ENCODE assay signal across 23 cellular contexts in genomic region chr12:130924946-130925345, GRCh38. TPM values are rescaled to one million over a fixed set of nuclear protein-coding genes. Genes with fewer than 3 reads are reported as not detected.
DNase-seq lines count a peak whose midpoint lies in the region; ATAC-seq and TF ChIP-seq lines count a peak whose summit lies in the region.
"Had no signal": no experiment of that assay in that cellular context is flagged by ENCODE, and none has a peak within 500 bp of the region (broad histone marks: within the 10 kb centered on the region; RNA-seq: fewer than 3 reads in every experiment).

No MANE protein-coding gene starts in this region.

- H3K27me3 ChIP-seq in right atrium auricular region (peaks cover 0 to 3% of the 10 kb centered on the region in 2 donors), lower lobe of right lung (ENCODE audit: low read depth) (no peaks in the 10 kb centered on the region), testis (no peaks in the 10 kb centered on the region), spleen (replicated peaks in 1 of 7) (peaks cover 0 to 28% (median 0%) of the 10 kb centered on the region in 7 donors)
- H3K27me3 ChIP-seq: SJSA1 had no signal

- H3K4me1 ChIP-seq in right atrium auricular region = peaks cover 0 to 10% of the 10 kb centered on the region in 2 donors
- peaks cover 19% of the 10 kb centered on the region for H3K4me1 ChIP-seq in lower lobe of right lung
- peaks cover 21% of the 10 kb centered on the region for H3K4me1 ChIP-seq in testis
- no peaks in the 10 kb centered on the region for H3K4me1 ChIP-seq in spleen
- H3K4me1 ChIP-seq in OCI-LY7 (ENCODE audit: insufficient read depth, low read length, poor library complexity, severe bottlenecking) = no peaks in the 10 kb centered on the region
- H3K4me1 ChIP-seq: SJSA1 had no signal

- TF ChIP-seq POLR2A in testis (IDR thresholded peaks at IDR 0.05) (no peak), spleen (IDR thresholded peaks at IDR 0.05) (no peak)

- H3K4me2 ChIP-seq in OCI-LY7 (ENCODE audit: low read length) = no peak overlapping the region
- H3K4me2 ChIP-seq: KMS-11 had no signal

- H3K79me2 ChIP-seq in OCI-LY7 (ENCODE audit: insufficient read depth, low read depth, low read length) = no peaks in the 10 kb centered on the region

- H3K9me2 ChIP-seq in OCI-LY7 (ENCODE audit: insufficient read depth, low read length) = no peaks in the 10 kb centered on the region

- H3K27ac ChIP-seq in right atrium auricular region = peak overlapping the region; percentile 10 to 39
- H3K27ac ChIP-seq in lower lobe of right lung = peak overlapping the region; percentile 56
- H3K27ac ChIP-seq in testis = peak overlapping the region; percentile 68 to 90
- H3K27ac ChIP-seq in spleen = no peak overlapping the region
- no peak overlapping the region for H3K27ac ChIP-seq in OCI-LY7 (ENCODE audit: low read depth, low read length, poor library complexity, severe bottlenecking)
- H3K27ac ChIP-seq: 22Rv1, KMS-11, SJSA1 had no signal

- no peaks in the 10 kb centered on the region for H3K36me3 ChIP-seq in right atrium auricular region
- H3K36me3 ChIP-seq in lower lobe of right lung = no peaks in the 10 kb centered on the region
- no peaks in the 10 kb centered on the region for H3K36me3 ChIP-seq in testis (ENCODE audit: low read depth, missing control alignments)
- no peaks in the 10 kb centered on the region for H3K36me3 ChIP-seq in spleen
- H3K36me3 ChIP-seq in OCI-LY7 (ENCODE audit: insufficient read depth, low read length) = no peaks in the 10 kb centered on the region
- H3K36me3 ChIP-seq: SJSA1 had no signal

- H3K9me3 ChIP-seq in right atrium auricular region (no peaks in the 10 kb centered on the region), lower lobe of right lung (no peaks in the 10 kb centered on the region), testis (no peaks in the 10 kb centered on the region), spleen (peaks cover 0 to 9% (median 1%) of the 10 kb centered on the region in 8 donors), OCI-LY7 (ENCODE audit: low read length) (no peaks in the 10 kb centered on the region)
- H3K9me3 ChIP-seq: SJSA1 had no signal

- CTCF ChIA-PET in OCI-LY7 (lab: Charles Lee; ENCODE audit: unreplicated experiment) = no interaction called here

- WGBS in testis, 2 donors = 75 to 81% methylated on average over 16 to 19 of the region's 19 CpGs
- 91 to 93% (median 92%) methylated on average over 19 of the region's 19 CpGs for WGBS in spleen, 5 donors

- DNase-seq in right atrium auricular region (ENCODE audit: low spot score) (no peak), Right ventricle myocardium inferior (ENCODE audit: missing footprints) (no peak), lower lobe of right lung (peak; percentile 61), testis (no peak), spleen (no peak), retina (no peak), OCI-LY7 (ENCODE audit: low spot score) (no peak)
- no peak for DNase-seq in activated CD4-positive, alpha-beta T cell treated with anti-CD3 and anti-CD28 coated beads, Interleukin-2, amount 50 U/mL, for 48 hours
- DNase-seq: AML-193; CD4-positive, CD25-positive, alpha-beta regulatory T cell; COR-L47; DMS 273 treated with DMSO at 0.1 percent for 48 hours; DND-41; HCEC 1CT; NCI-H1417; NCI-H187; NCI-H2107; NCI-H2227 treated with DMSO at 0.1 percent for 48 hours; NCI-H510A treated with DMSO at 0.1 percent for 48 hours had no signal

- POLR2A ChIA-PET in OCI-LY7 (lab: Charles Lee) = no interaction called here

- ATAC-seq in Right ventricle myocardium inferior (no peak), lower lobe of right lung (peak in 1 of 2 donors; percentile 53)

- no peaks in the 10 kb centered on the region for H4K20me1 ChIP-seq in OCI-LY7 (ENCODE audit: insufficient read depth, low read length)

- no peak for TF ChIP-seq CTCF in right atrium auricular region (IDR thresholded peaks at IDR 0.05)
- TF ChIP-seq CTCF in lower lobe of right lung (IDR thresholded peaks at IDR 0.05) = no peak
- TF ChIP-seq CTCF in testis (IDR thresholded peaks at IDR 0.05) = no peak
- no peak for TF ChIP-seq CTCF in spleen (IDR thresholded peaks at IDR 0.05 in 8 of 11, conservative IDR thresholded peaks at IDR 0.05 in 3 of 11)
- no peak for TF ChIP-seq CTCF in OCI-LY7 (conservative IDR thresholded peaks at IDR 0.05; ENCODE audit: low read length)

- intact Hi-C loops in Right ventricle myocardium inferior (cut with DNase I) (no loop called here), lower lobe of right lung (cut with DNase I) (no loop called here), testis (cut with DNase I; ENCODE audit: low total_unique reads) (no loop called here), spleen (cut with DNase I; ENCODE audit: low total_unique reads) (no loop called here), OCI-LY7 (cut with micrococcal nuclease; ENCODE audit: unreplicated experiment) (no loop called here)

- H3K4me3 ChIP-seq in right atrium auricular region (no peak overlapping the region), lower lobe of right lung (no peak overlapping the region), testis (no peak overlapping the region), spleen (no peak overlapping the region), OCI-LY7 (ENCODE audit: low read depth, low read length, poor library complexity, severe bottlenecking) (no peak overlapping the region)
- H3K4me3 ChIP-seq: SJSA1 had no signal

- H2AFZ ChIP-seq in OCI-LY7 (ENCODE audit: low read length) = no peak overlapping the region

- BruUV-seq in OCI-LY7 (replicated peaks; lab: Mats Ljungman, UMichigan) = no TSS peak

RNA-seq across cellular contexts. Expression of gene ADGRD1, which starts 28.8 kb away (rescaled TPM):
- total RNA-seq in right atrium auricular region (100 to 1,000 TPM; 120 to 168 TPM), Right ventricle myocardium inferior (89.1 TPM), lower lobe of right lung (108 TPM), testis (10 to 100 TPM; 42.8 to 43.2 TPM), spleen (1 to 10 TPM; 3.4 to 9.7 (median 6.9) TPM), OCI-LY7 (2022) (1.4 and 1.7 TPM in 2 replicates)
- polyA plus RNA-seq in testis (ENCODE audit: insufficient read depth, low read depth, low replicate concordance) (27.2 TPM), spleen (1 to 10 TPM in 2 of 3 donors, under 1 TPM in 1; 0.89 to 1.5 (median 1.4) TPM)
- total RNA-seq in OCI-LY7 (2014; rRNA removed; shearing (Covaris generic)) = 0.95 and 1.0 TPM in 2 replicates
- total RNA-seq: CD4-positive, CD25-positive, alpha-beta regulatory T cell; HT-29 had no signal

RNA-seq across cellular contexts. Expression of gene RAN, which starts 53.1 kb away (rescaled TPM):
- 100 to 1,000 TPM; 122 to 156 TPM for total RNA-seq in right atrium auricular region
- total RNA-seq in Right ventricle myocardium inferior = 253 TPM
- total RNA-seq in lower lobe of right lung = 300 TPM
- total RNA-seq in testis = 100 to 1,000 TPM; 289 to 304 TPM
- 966 TPM for polyA plus RNA-seq in testis (ENCODE audit: insufficient read depth, low read depth, low replicate concordance)
- total RNA-seq in spleen = 100 to 1,000 TPM; 128 to 423 (median 270) TPM
- 100 to 1,000 TPM; 225 to 412 (median 395) TPM for polyA plus RNA-seq in spleen
- 1,462 and 1,858 TPM in 2 replicates for total RNA-seq in OCI-LY7 (2014; rRNA removed; shearing (Covaris generic))
- 1,734 and 1,957 TPM in 2 replicates for total RNA-seq in OCI-LY7 (2022)

Comparison
In these comparisons a context has a peak if more than half of its experiments do, and no peak if none do; other contexts are left out.
1. H3K27ac ChIP-seq: peak in right atrium auricular region (2 of 2), lower lobe of right lung (single experiment) and testis (2 of 2); none in spleen (0 of 8) and OCI-LY7 (single experiment).